Comparison of ENCODE assay signal across 12 cellular contexts in the genomic region with DNA sequence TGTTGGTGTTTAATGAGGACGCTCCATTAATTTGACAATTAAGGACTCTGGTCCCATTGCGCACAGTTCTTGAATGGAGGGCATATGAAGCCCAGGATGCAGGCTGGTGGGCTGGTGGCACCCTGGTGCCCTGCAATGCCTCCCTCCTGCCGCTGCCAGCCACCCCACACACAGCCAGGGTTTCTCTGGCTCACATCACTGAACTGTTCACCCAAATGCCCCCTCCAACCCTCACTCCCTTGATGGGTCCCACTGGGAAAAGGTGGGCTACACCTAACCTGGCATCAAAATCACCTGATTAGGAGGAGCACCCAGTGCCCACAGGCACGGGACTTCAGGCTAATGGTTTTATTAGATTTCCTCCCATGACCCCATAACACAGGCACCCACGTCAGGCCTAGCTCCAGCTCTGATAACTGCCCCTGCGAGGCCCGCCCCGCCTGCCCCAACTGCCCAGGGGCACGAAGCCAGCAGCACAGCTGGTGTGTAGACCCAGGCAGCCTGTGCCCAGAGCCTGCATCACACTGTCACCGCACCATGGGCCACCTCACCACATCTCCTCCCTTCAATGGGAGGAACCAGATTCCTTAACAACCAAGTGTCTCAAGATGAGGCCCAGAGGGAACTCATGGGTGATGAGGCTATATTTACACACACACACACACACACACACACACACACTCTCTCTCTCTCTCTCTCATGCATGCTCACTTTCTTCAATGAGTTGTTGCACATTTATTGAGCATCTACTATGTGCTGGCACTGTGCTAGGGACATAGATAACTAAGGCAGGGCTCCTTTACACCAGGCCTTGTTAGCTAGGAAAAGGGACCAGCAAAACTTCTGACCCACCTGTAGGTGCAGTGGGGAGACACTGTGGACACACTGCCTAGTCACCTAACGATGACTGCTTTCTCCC.
DNase-seq lines count a peak whose midpoint lies in the region; ATAC-seq, FAIRE-seq and TF ChIP-seq lines count a peak whose summit lies in the region.
"Had no signal": no experiment of that assay in that cellular context is flagged by ENCODE, and none has a peak within 500 bp of the region (broad histone marks: within the 10 kb centered on the region; RNA-seq: fewer than 3 reads in every experiment).

No MANE protein-coding gene starts in this region.

- CTCF ChIA-PET in CD8-positive, alpha-beta memory T cell (lab: Charles Lee): no interaction called here

- peak overlapping the region in 1 of 7 donors; percentile 74 for H3K4me3 Mint-ChIP-seq in CD8-positive, alpha-beta memory T cell

- H3K4me3 ChIP-seq in CD8-positive, alpha-beta memory T cell (ENCODE audit: low read length): no peak overlapping the region
- H3K4me3 ChIP-seq in gastroesophageal sphincter (no peak overlapping the region), pancreas (no peak overlapping the region)
- H3K4me3 ChIP-seq: GM12878, suprapubic skin had no signal

- H3K36me3 Mint-ChIP-seq in CD8-positive, alpha-beta memory T cell: peaks cover 0 to 15% (median 0%) of the 10 kb centered on the region in 3 donors

- no peak for TF ChIP-seq POLR2A in gastroesophageal sphincter (IDR thresholded peaks at IDR 0.05)

- ATAC-seq in gastroesophageal sphincter: no peak
- peak; percentile 40 to 54 (median 45) for ATAC-seq in pancreas
- no peak for ATAC-seq in GM21528 (IDR thresholded peaks at IDR 0.05; ENCODE audit: low FRiP score, unreplicated experiment)
- ATAC-seq: GM12878 had no signal

- peak in 1 of 5 donors; percentile 22 for DNase-seq in CD8-positive, alpha-beta memory T cell
- DNase-seq in MV-4-11 (lab: John Stamatoyannopoulos, UW) (peak; percentile 38), pancreas (peak; percentile 78 to 94 (median 86)), NCI-H510A (lab: John Stamatoyannopoulos, UW) (no peak)
- no peak for DNase-seq in activated effector memory CD4-positive, alpha-beta T cell treated with Interleukin-2 at 50 U/mL for 16 hours
- DNase-seq in activated CD4-positive, alpha-beta T cell treated with anti-CD3 and anti-CD28 coated beads for 48 hours: no peak
- DNase-seq: NCI-H2081; stimulated activated CD4-positive, alpha-beta T cell treated with anti-CD3 and anti-CD28 coated beads, Interleukin-2, amount 100 ng/mL, for 48 hours had no signal

- H3K4me1 ChIP-seq in CD8-positive, alpha-beta memory T cell (ENCODE audit: insufficient read depth, low read length): peaks cover 44% of the 10 kb centered on the region
- H3K4me1 ChIP-seq in gastroesophageal sphincter: peaks cover 0 to 96% (median 56%) of the 10 kb centered on the region in 3 donors
- H3K4me1 ChIP-seq in pancreas: peaks cover 48 to 85% (median 69%) of the 10 kb centered on the region in 3 donors

- no peaks in the 10 kb centered on the region for H3K36me3 ChIP-seq in CD8-positive, alpha-beta memory T cell (ENCODE audit: insufficient read depth, low read length)
- H3K36me3 ChIP-seq in gastroesophageal sphincter (peaks cover 0 to 3% of the 10 kb centered on the region in 2 donors), pancreas (no peaks in the 10 kb centered on the region)
- H3K36me3 ChIP-seq: suprapubic skin had no signal

- no peak for FAIRE-seq in pancreas (lab: Jason Lieb, UNC)
- FAIRE-seq: GM12878 had no signal

- TF ChIP-seq EP300 in gastroesophageal sphincter (IDR thresholded peaks at IDR 0.05): no peak

- peak overlapping the region; percentile 3 to 87 (median 76) for H3K27ac Mint-ChIP-seq in CD8-positive, alpha-beta memory T cell

- WGBS in gastroesophageal sphincter (ENCODE audit: low coverage in 1 of 2), 2 donors: 92% methylated on average over 2 of the region's 11 CpGs; no CpG with 5 or more reads in 1 of the 2 donors
- 42 to 46% methylated on average over 11 of the region's 11 CpGs for WGBS in pancreas, 2 donors

- H3K9me3 ChIP-seq in CD8-positive, alpha-beta memory T cell (ENCODE audit: low read length): no peaks in the 10 kb centered on the region
- H3K9me3 ChIP-seq in gastroesophageal sphincter: no peaks in the 10 kb centered on the region
- no peaks in the 10 kb centered on the region for H3K9me3 ChIP-seq in pancreas
- H3K9me3 ChIP-seq: suprapubic skin had no signal

- H3K27me3 ChIP-seq in CD8-positive, alpha-beta memory T cell (ENCODE audit: insufficient read depth, low read length, poor library complexity, severe bottlenecking): no peaks in the 10 kb centered on the region
- H3K27me3 ChIP-seq in gastroesophageal sphincter: no peaks in the 10 kb centered on the region
- H3K27me3 ChIP-seq in pancreas: no peaks in the 10 kb centered on the region
- H3K27me3 ChIP-seq: suprapubic skin had no signal

- POLR2A ChIA-PET in CD8-positive, alpha-beta memory T cell (lab: Charles Lee): no interaction called here

- no peak for TF ChIP-seq CTCF in gastroesophageal sphincter (IDR thresholded peaks at IDR 0.05)
- no peak for TF ChIP-seq CTCF in pancreas (IDR thresholded peaks at IDR 0.05)

- no peaks in the 10 kb centered on the region for H3K9me3 Mint-ChIP-seq in CD8-positive, alpha-beta memory T cell

- no peaks in the 10 kb centered on the region for H3K27me3 Mint-ChIP-seq in CD8-positive, alpha-beta memory T cell

- H3K4me1 Mint-ChIP-seq in CD8-positive, alpha-beta memory T cell: peaks cover 43 to 63% (median 44%) of the 10 kb centered on the region in 3 donors

- H3K27ac ChIP-seq in CD8-positive, alpha-beta memory T cell (ENCODE audit: low read depth, low read length): no peak overlapping the region
- H3K27ac ChIP-seq in gastroesophageal sphincter (peak overlapping the region in 3 of 4 donors; percentile 83 to 93 (median 89)), pancreas (peak overlapping the region; percentile 14 to 65 (median 46))
- H3K27ac ChIP-seq: suprapubic skin had no signal

- intact Hi-C loops in pancreas (cut with DNase I): no loop called here

Comparison
In these comparisons a context has a peak if more than half of its experiments do, and no peak if none do; other contexts are left out.
1. DNase-seq: peak in MV-4-11 (single experiment) and pancreas (6 of 6); none in NCI-H510A (single experiment), activated effector memory CD4-positive, alpha-beta T cell treated with Interleukin-2 at 50 U/mL for 16 hours (single experiment) and activated CD4-positive, alpha-beta T cell treated with anti-CD3 and anti-CD28 coated beads for 48 hours (single experiment).
2. ATAC-seq: peak in pancreas (4 of 4); none in gastroesophageal sphincter (single experiment) and GM21528 (single experiment).